Comparison of ENCODE assay signal across 30 cellular contexts in genomic region chr1:4664601-4665000, GRCh38. TPM values are rescaled to one million over a fixed set of nuclear protein-coding genes. Genes with fewer than 3 reads are reported as not detected.
"Had no signal": no experiment of that assay in that cellular context is flagged by ENCODE, and none has a peak within 500 bp of the region (broad histone marks: within the 10 kb centered on the region; RNA-seq: fewer than 3 reads in every experiment).

No MANE protein-coding gene starts in this region.

- H3K9me3 Mint-ChIP-seq: activated CD4-positive, alpha-beta memory T cell treated with anti-CD3 and anti-CD28 coated beads for 36 hours; activated naive CD4-positive, alpha-beta T cell treated with anti-CD3 and anti-CD28 coated beads for 36 hours; activated naive CD4-positive, alpha-beta T cell treated with anti-CD3 and anti-CD28 coated beads, Interleukin-2, amount 50 U/mL, for 72 hours; activated T-cell treated with anti-CD3 and anti-CD28 coated beads, Interleukin-2, amount 50 U/mL, for 4 hours; activated T-helper 1 cell treated with anti-CD3 and anti-CD28 coated beads, Interleukin-12 subunit alpha, Interleukin-12 subunit beta, Interleukin-2, Interleukin-4 antibody, amounts not matched to agents 30 ng/mL and 10 ng/mL and 1 ng/mL, durations not matched to agents 14 hours and 24 hours and 36 hours; T-helper 1 cell treated with Interleukin-12 subunit alpha and Interleukin-12 subunit beta and Interleukin-4 antibody, amounts not matched to agents 30 μg/mL and 1 μg/mL, for 36 hours; T-helper 2 cell treated with Interferon-gamma antibody and Interleukin-4, amounts not matched to agents 5 μg/mL and 100 μg/mL, for 36 hours had no signal

- H3K4me1 Mint-ChIP-seq: WTC11 had no signal

- ATAC-seq: activated CD4-positive, CD25-positive, alpha-beta regulatory T cell treated with anti-CD3 and anti-CD28 coated beads, Interleukin-2, amount 50 U/mL, for 24 hours; activated naive CD4-positive, alpha-beta T cell treated with anti-CD3 and anti-CD28 coated beads, Interleukin-2, amount 50 U/mL, for 72 hours; activated T-cell treated with anti-CD3 and anti-CD28 coated beads, Interleukin-2, amount 50 U/mL, for 4 hours; PC-3; WTC11 had no signal

- H3K4me1 ChIP-seq: adrenal gland, Peyer's patch had no signal

- H3K36me3 ChIP-seq: adrenal gland, Peyer's patch had no signal

- H3K4me3 Mint-ChIP-seq: activated CD4-positive, alpha-beta memory T cell treated with anti-CD3 and anti-CD28 coated beads for 36 hours; activated naive CD4-positive, alpha-beta T cell treated with anti-CD3 and anti-CD28 coated beads for 36 hours; activated T-cell treated with anti-CD3 and anti-CD28 coated beads, Interleukin-2, amount 50 U/mL, for 4 hours; activated T-helper 1 cell treated with anti-CD3 and anti-CD28 coated beads, Interleukin-12 subunit alpha, Interleukin-12 subunit beta, Interleukin-2, Interleukin-4 antibody, amounts not matched to agents 30 ng/mL and 10 ng/mL and 1 ng/mL, durations not matched to agents 14 hours and 24 hours and 36 hours; brain; T-helper 1 cell treated with Interleukin-12 subunit alpha and Interleukin-12 subunit beta and Interleukin-4 antibody, amounts not matched to agents 30 μg/mL and 1 μg/mL, for 36 hours; T-helper 2 cell treated with Interferon-gamma antibody and Interleukin-4, amounts not matched to agents 5 μg/mL and 100 μg/mL, for 36 hours; WTC11 had no signal

- H3K27ac ChIP-seq: adrenal gland, Peyer's patch, RWPE1 had no signal

- H3K9me3 ChIP-seq: adrenal gland, Peyer's patch had no signal

- H3K27me3 ChIP-seq: adrenal gland, Peyer's patch had no signal

- H3K36me3 Mint-ChIP-seq: activated CD4-positive, alpha-beta memory T cell treated with anti-CD3 and anti-CD28 coated beads for 36 hours; activated naive CD4-positive, alpha-beta T cell treated with anti-CD3 and anti-CD28 coated beads, Interleukin-2, amount 50 U/mL, for 72 hours had no signal

- DNase-seq: activated CD4-positive, alpha-beta memory T cell treated with anti-CD3 and anti-CD28 coated beads for 36 hours; activated CD4-positive, alpha-beta T cell treated with anti-CD3 and anti-CD28 coated beads for 4 hours; activated CD4-positive, alpha-beta T cell treated with anti-CD3 and anti-CD28 coated beads, Interleukin-2, amount 50 U/mL, for 1 hour; activated CD8-positive, alpha-beta memory T cell treated with anti-CD3 and anti-CD28 coated beads, Interleukin-2, amount 50 U/mL, for 4 hours; activated gamma-delta T cell treated with Interleukin-2 at 50 U/mL for 16 hours; activated naive CD4-positive, alpha-beta T cell treated with anti-CD3 and anti-CD28 coated beads for 36 hours; activated T-cell treated with anti-CD3 and anti-CD28 coated beads for 4 hours; activated T-cell treated with anti-CD3 and anti-CD28 coated beads, Interleukin-2, amount 50 U/mL, for 4 hours; adrenal gland; central memory CD4-positive, alpha-beta T cell; Kasumi-1; KG1; NCI-H1105; NCI-H1417 treated with DMSO at 0.1 percent for 48 hours; NCI-H187 treated with DMSO at 0.1 percent for 48 hours; NCI-H2081; NCI-H345; NCI-H524 treated with DMSO at 0.1 percent for 48 hours; PC-3; Peyer's patch; Right ventricle myocardium superior had no signal

- H3K27ac Mint-ChIP-seq: activated CD4-positive, alpha-beta memory T cell treated with anti-CD3 and anti-CD28 coated beads for 36 hours; activated naive CD4-positive, alpha-beta T cell treated with anti-CD3 and anti-CD28 coated beads for 36 hours; activated naive CD4-positive, alpha-beta T cell treated with anti-CD3 and anti-CD28 coated beads, Interleukin-2, amount 50 U/mL, for 72 hours; activated T-helper 1 cell treated with anti-CD3 and anti-CD28 coated beads, Interleukin-12 subunit alpha, Interleukin-12 subunit beta, Interleukin-2, Interleukin-4 antibody, amounts not matched to agents 30 ng/mL and 10 ng/mL and 1 ng/mL, durations not matched to agents 14 hours and 24 hours and 36 hours; T-helper 1 cell treated with Interleukin-12 subunit alpha and Interleukin-12 subunit beta and Interleukin-4 antibody, amounts not matched to agents 30 μg/mL and 1 μg/mL, for 36 hours; T-helper 2 cell treated with Interferon-gamma antibody and Interleukin-4, amounts not matched to agents 5 μg/mL and 100 μg/mL, for 36 hours; WTC11 had no signal

- H3K4me3 ChIP-seq: adrenal gland, Peyer's patch had no signal

RNA-seq across cellular contexts. Expression of gene AJAP1, which starts 10.2 kb away (rescaled TPM):
- total RNA-seq: activated CD4-positive, alpha-beta memory T cell treated with anti-CD3 and anti-CD28 coated beads for 36 hours; activated T-helper 1 cell treated with anti-CD3 and anti-CD28 coated beads, Interleukin-12 subunit alpha, Interleukin-12 subunit beta, Interleukin-2, Interleukin-4 antibody, amounts not matched to agents 30 ng/mL and 10 ng/mL and 1 ng/mL, durations not matched to agents 14 hours and 24 hours and 36 hours; NCI-H460; PC-3 had no signal
